16 cellular contexts compared by ENCODE assay signal in genomic region chr12:19683178-19683927, GRCh38.
DNase-seq lines count a peak whose midpoint lies in the region; ATAC-seq and TF ChIP-seq lines count a peak whose summit lies in the region.
"Had no signal": no experiment of that assay in that cellular context is flagged by ENCODE, and none has a peak within 500 bp of the region (broad histone marks: within the 10 kb centered on the region; RNA-seq: fewer than 3 reads in every experiment).

No MANE protein-coding gene starts in this region.

- H2AFZ ChIP-seq in ACC112 (ENCODE audit: low read length, unreplicated experiment): peak overlapping the region; percentile 90

- H3K27ac ChIP-seq in ACC112 (ENCODE audit: low read depth, low read length): peak overlapping the region; percentile 87
- H3K27ac ChIP-seq in brain microvascular endothelial cell: peak overlapping the region; percentile 92
- H3K27ac ChIP-seq: dorsolateral prefrontal cortex, SK-N-MC had no signal

- H3K36me3 ChIP-seq in ACC112 (ENCODE audit: insufficient read depth, low read length) (no peaks in the 10 kb centered on the region), brain microvascular endothelial cell (replicated peaks) (no peaks in the 10 kb centered on the region)

- intact Hi-C loops in left ventricle myocardium superior (cut with micrococcal nuclease): no loop called here

- in situ Hi-C loops in brain microvascular endothelial cell (cut with HindIII; ENCODE audit: low pct_ligation_motif_present, low sequenced_read_pairs): no loop called here

- no peak for ATAC-seq in GM21825 (IDR thresholded peaks at IDR 0.05; ENCODE audit: unreplicated experiment)
- no peak for ATAC-seq in left ventricle myocardium superior
- ATAC-seq: natural killer cell had no signal

- peaks cover 12% of the 10 kb centered on the region for H3K4me1 ChIP-seq in ACC112 (ENCODE audit: control insufficient read depth, insufficient read depth, low read length, unreplicated experiment)

- H3K4me3 Mint-ChIP-seq in HFFc6: peak overlapping the region; percentile 86
- H3K4me3 Mint-ChIP-seq: B cell, natural killer cell had no signal

- TF ChIP-seq CTCF in HFFc6 (IDR thresholded peaks at IDR 0.05) (no peak), brain microvascular endothelial cell (IDR thresholded peaks at IDR 0.05; ENCODE audit: low read depth, low read length, missing control alignments) (no peak)

- peaks cover 11% of the 10 kb centered on the region for H3K9me3 Mint-ChIP-seq in HFFc6

- peaks cover 37% of the 10 kb centered on the region for H3K4me1 Mint-ChIP-seq in HFFc6 (ENCODE audit: low read depth)
- H3K4me1 Mint-ChIP-seq: B cell had no signal

- H3K36me3 Mint-ChIP-seq in HFFc6 (ENCODE audit: low read depth): peaks cover 18% of the 10 kb centered on the region

- peak overlapping the region; percentile 55; the same call in 1 of the 2 replicates for H3K4me3 ChIP-seq in ACC112 (ENCODE audit: low read depth, low read length)
- H3K4me3 ChIP-seq in brain microvascular endothelial cell (ENCODE audit: low read depth, low read length): no peak overlapping the region
- H3K4me3 ChIP-seq: dorsolateral prefrontal cortex, SK-N-MC had no signal

- no peaks in the 10 kb centered on the region for H3K27me3 ChIP-seq in ACC112 (ENCODE audit: insufficient read depth, low read length)
- no peaks in the 10 kb centered on the region for H3K27me3 ChIP-seq in brain microvascular endothelial cell (replicated peaks)
- H3K27me3 ChIP-seq: dorsolateral prefrontal cortex had no signal

- H3K27me3 Mint-ChIP-seq in HFFc6 (ENCODE audit: insufficient read depth): no peaks in the 10 kb centered on the region; the same call in 1 of the 2 replicates
- H3K27me3 Mint-ChIP-seq: B cell had no signal

- H3K79me2 ChIP-seq in ACC112 (ENCODE audit: control insufficient read depth, insufficient read depth, low read length, unreplicated experiment): no peaks in the 10 kb centered on the region

- DNase-seq in HFFc6 (peak; percentile 58), brain microvascular endothelial cell (peak; percentile 59), kidney tubule cell (ENCODE audit: low spot score) (peak; percentile 53), NCI-H774 (lab: John Stamatoyannopoulos, UW) (no peak), SHP77 (lab: John Stamatoyannopoulos, UW) (no peak), left ventricle myocardium superior (no peak)
- DNase-seq: activated CD4-positive, alpha-beta T cell treated with anti-CD3 and anti-CD28 coated beads for 1 hour; activated effector memory CD4-positive, alpha-beta T cell treated with anti-CD3 and anti-CD28 coated beads, Interleukin-2, amount 50 U/mL, for 16 hours; dorsolateral prefrontal cortex; natural killer cell; NCI-H524 treated with DMSO at 0.1 percent for 48 hours; stimulated activated naive CD4-positive, alpha-beta T cell had no signal

- H3K27ac Mint-ChIP-seq in HFFc6: peak overlapping the region; percentile 94
- H3K27ac Mint-ChIP-seq: B cell, natural killer cell had no signal

Comparison
In these comparisons a context has a peak if more than half of its experiments do, and no peak if none do; other contexts are left out.
1. DNase-seq: peak in HFFc6 (single experiment), brain microvascular endothelial cell (single experiment) and kidney tubule cell (single experiment); none in NCI-H774 (single experiment), SHP77 (0 of 2) and left ventricle myocardium superior (single experiment).